6 cellular contexts compared by ENCODE assay signal in genomic region chr10:74014574-74014973, GRCh38. TPM values are rescaled to one million over a fixed set of nuclear protein-coding genes. Genes with fewer than 3 reads are reported as not detected.
DNase-seq lines count a peak whose midpoint lies in the region; FAIRE-seq and TF ChIP-seq lines count a peak whose summit lies in the region.
"Not testable (repeated sequence)": the region's sequence is repeated elsewhere in the genome, so short reads cannot be mapped to it uniquely, and the experiment has no call there.

No MANE protein-coding gene starts in this region.

- not testable (repeated sequence) for H2BK5ac ChIP-seq in H1 (ENCODE audit: low read depth, low read length); trophoblast cell (ENCODE audit: low read depth, low read length, poor library complexity)

- H2BK20ac ChIP-seq in H1 (ENCODE audit: low read length): not testable (repeated sequence)

- H3K79me1 ChIP-seq in H1 (ENCODE audit: low read depth, low read length); trophoblast cell (ENCODE audit: low read length): not testable (repeated sequence)

- not testable (repeated sequence) for H2BK120ac ChIP-seq in H1 (replicated peaks; ENCODE audit: low read depth, low read length); trophoblast cell (ENCODE audit: insufficient read depth, low read length, poor library complexity)

- H3K27me3 ChIP-seq in DOHH2 (ENCODE audit: control insufficient read depth, low read length); H1 (replicated peaks in 1 of 4; ENCODE audit: control insufficient read depth in 3 of 4, extremely low read depth in 1 of 4, insufficient read depth in 3 of 4, low read length in 3 of 4); trophoblast cell (ENCODE audit: insufficient read depth, low read length); subcutaneous abdominal adipose tissue (ENCODE audit: control insufficient read depth in 5 of 5, insufficient read depth in 4 of 5, low read length in 5 of 5): not testable (repeated sequence)

- H3K4me2 ChIP-seq in DOHH2 (ENCODE audit: low read length) (peak overlapping the region; percentile 83; the same call in 1 of the 2 replicates), OCI-LY7 (ENCODE audit: low read length) (peak overlapping the region; percentile 58)
- not testable (repeated sequence) for H3K4me2 ChIP-seq in H1 (ENCODE audit: insufficient read depth in 1 of 2, low read depth in 2 of 2, low read length in 2 of 2); trophoblast cell (ENCODE audit: low read length)

- H4K8ac ChIP-seq in H1 (ENCODE audit: extremely low read depth, insufficient read depth, low read length); trophoblast cell (ENCODE audit: low read depth, low read length): not testable (repeated sequence)

- H3K56ac ChIP-seq in H1 (replicated peaks; ENCODE audit: insufficient read length, low read depth, low read length): not testable (repeated sequence)

- H3K14ac ChIP-seq in H1 (ENCODE audit: insufficient read length); trophoblast cell (ENCODE audit: low read length): not testable (repeated sequence)

- not testable (repeated sequence) for H3K9me2 ChIP-seq in DOHH2 (replicated peaks; ENCODE audit: control insufficient read depth, low read length); OCI-LY7 (ENCODE audit: insufficient read depth, low read length)

- 94% methylated on average over 3 of the region's 3 CpGs; no CpG with 5 or more reads in 1 of the 2 experiments for WGBS in H1 (ENCODE audit: extremely low coverage in 1 of 2, insufficient coverage in 1 of 2, insufficient read length in 1 of 2, insufficient replicate concordance in 2 of 2, low coverage in 1 of 2, low lambda C conversion rate in 2 of 2, missing lambda C conversion rate in 1 of 2), 2 experiments
- no CpG with 5 or more reads among the region's 3 CpGs for WGBS in trophoblast cell (ENCODE audit: extremely low coverage, insufficient coverage, insufficient read length)

- FAIRE-seq in H1 (lab: Jason Lieb, UNC): not testable (repeated sequence)

- not testable (repeated sequence) for H3K36me3 ChIP-seq in DOHH2 (ENCODE audit: control insufficient read depth, low read length); OCI-LY7 (ENCODE audit: insufficient read depth, low read length); H1 (ENCODE audit: control insufficient read depth in 2 of 4, insufficient read depth in 4 of 4, low read length in 3 of 4); trophoblast cell (ENCODE audit: control insufficient read depth in 1 of 2, insufficient read depth in 2 of 2, low read length in 2 of 2); subcutaneous abdominal adipose tissue (ENCODE audit: control insufficient read depth in 5 of 5, insufficient read depth in 5 of 5, low read length in 5 of 5)

- not testable (repeated sequence) for H3K18ac ChIP-seq in H1 (ENCODE audit: extremely low read depth, low read length); trophoblast cell (ENCODE audit: low read length)

- H3K79me2 ChIP-seq in DOHH2 (ENCODE audit: control insufficient read depth, low read length) (peaks cover 87% of the 10 kb centered on the region), OCI-LY7 (ENCODE audit: insufficient read depth, low read depth, low read length) (peaks cover 44% of the 10 kb centered on the region), H1 (ENCODE audit: control insufficient read depth in 1 of 2, insufficient read depth in 2 of 2, low read length in 2 of 2) (peaks cover 7 to 97% of the 10 kb centered on the region in 2 experiments), trophoblast cell (ENCODE audit: control insufficient read depth, insufficient read depth, low read length, poor library complexity) (peaks cover 11% of the 10 kb centered on the region)

- TF ChIP-seq EP300 in H1 (IDR thresholded peaks at IDR 0.05; ENCODE audit: borderline replicate concordance in 1 of 2, low read depth in 2 of 2, low read length in 2 of 2): not testable (repeated sequence)

- CTCF ChIA-PET in OCI-LY7 (lab: Charles Lee; ENCODE audit: unreplicated experiment); H1 (lab: Charles Lee; ENCODE audit: partially characterized antibody): not testable (repeated sequence)

- H2BK12ac ChIP-seq in H1 (ENCODE audit: low read depth, low read length); trophoblast cell (ENCODE audit: low read length): not testable (repeated sequence)

- not testable (repeated sequence) for H2AK5ac ChIP-seq in H1 (ENCODE audit: low read depth, low read length); trophoblast cell (ENCODE audit: low read length)

- intact Hi-C loops in OCI-LY7 (cut with micrococcal nuclease; ENCODE audit: unreplicated experiment): loop anchor here (5.0 kb wide), 1 partner anchor 138 kb away; the partner anchor contains the start of genes ADK and AP3M1

- H2AFZ ChIP-seq in OCI-LY7 (ENCODE audit: low read length); H1 (ENCODE audit: low read length); trophoblast cell (ENCODE audit: insufficient read depth, low read length, poor library complexity): not testable (repeated sequence)

- peak; percentile 27 to 52; a peak in 2 of 3 replicates for TF ChIP-seq POLR2A in H1 (IDR thresholded peaks at IDR 0.05; ENCODE audit: control extremely low read depth in 1 of 2, low read depth in 2 of 2, low read length in 2 of 2)

- H3K23me2 ChIP-seq in H1 (ENCODE audit: low read depth, low read length): not testable (repeated sequence)

- peaks cover 39% of the 10 kb centered on the region for H3F3A ChIP-seq in DOHH2 (ENCODE audit: control insufficient read depth, insufficient read depth)

- not testable (repeated sequence) for DNase-seq in OCI-LY7 (ENCODE audit: low spot score); H1 (ENCODE audit: low read depth in 1 of 2, low spot score in 2 of 2); trophoblast cell

- not testable (repeated sequence) for H4K20me1 ChIP-seq in DOHH2 (ENCODE audit: control insufficient read depth, insufficient read depth, low read depth, low read length); OCI-LY7 (ENCODE audit: insufficient read depth, low read length); H1 (replicated peaks in 1 of 2; ENCODE audit: control insufficient read depth in 1 of 2, insufficient read depth in 2 of 2, low read length in 2 of 2)

- not testable (repeated sequence) for H4K91ac ChIP-seq in H1 (replicated peaks; ENCODE audit: insufficient read length, low read length); trophoblast cell (ENCODE audit: low read depth, low read length)

- not testable (repeated sequence) for TF ChIP-seq RAD21 in H1 (IDR thresholded peaks at IDR 0.05 in 1 of 2, conservative IDR thresholded peaks at IDR 0.05 in 1 of 2; ENCODE audit: low read depth in 2 of 2, low read length in 2 of 2)

- not testable (repeated sequence) for H4K5ac ChIP-seq in H1 (ENCODE audit: insufficient read length, low read depth, low read length)

- H3K27ac ChIP-seq in 22Rv1 (peak overlapping the region; percentile 45), OCI-LY7 (ENCODE audit: low read depth, low read length, poor library complexity, severe bottlenecking) (peak overlapping the region; percentile 10), subcutaneous abdominal adipose tissue (ENCODE audit: low read depth, low read length) (peak overlapping the region; percentile 30)
- H3K27ac ChIP-seq in DOHH2 (ENCODE audit: low read depth, low read length); H1 (ENCODE audit: low read depth, low read length); trophoblast cell (ENCODE audit: low read depth, low read length): not testable (repeated sequence)

- H3K23ac ChIP-seq in H1 (ENCODE audit: insufficient read length); trophoblast cell (ENCODE audit: low read length): not testable (repeated sequence)

- not testable (repeated sequence) for H4K12ac ChIP-seq in trophoblast cell (ENCODE audit: low read depth, low read length)

- not testable (repeated sequence) for H3K4me3 ChIP-seq in DOHH2 (ENCODE audit: low read length); OCI-LY7 (ENCODE audit: low read depth, low read length, poor library complexity, severe bottlenecking); H1 (ENCODE audit: extremely low read depth in 1 of 4, insufficient read depth in 2 of 4, low read depth in 3 of 4, low read length in 4 of 4); trophoblast cell (ENCODE audit: low read depth, low read length); subcutaneous abdominal adipose tissue (ENCODE audit: low read depth in 1 of 5, low read length in 5 of 5)

- not testable (repeated sequence) for TF ChIP-seq CTCF in 22Rv1 (IDR thresholded peaks at IDR 0.05); DOHH2 (IDR thresholded peaks at IDR 0.05; ENCODE audit: low read depth, low read length, poor library complexity, severe bottlenecking); OCI-LY7 (conservative IDR thresholded peaks at IDR 0.05; ENCODE audit: low read length); H1 (IDR thresholded peaks at IDR 0.05; ENCODE audit: control extremely low read depth in 1 of 3, insufficient read depth in 1 of 3, low read depth in 1 of 3, low read length in 3 of 3)

- H2BK15ac ChIP-seq in H1 (ENCODE audit: low read length): not testable (repeated sequence)

- H3K9ac ChIP-seq in H1 (replicated peaks in 1 of 4; ENCODE audit: extremely low read depth in 1 of 4, low read depth in 3 of 4, low read length in 3 of 4); trophoblast cell (ENCODE audit: low read length); subcutaneous abdominal adipose tissue (ENCODE audit: low read length in 5 of 5): not testable (repeated sequence)

- not testable (repeated sequence) for H3K9me3 ChIP-seq in DOHH2 (ENCODE audit: control insufficient read depth, insufficient read depth, low read length); OCI-LY7 (ENCODE audit: low read length); H1 (ENCODE audit: insufficient read depth in 2 of 2, low read depth in 1 of 2, low read length in 1 of 2); trophoblast cell (ENCODE audit: insufficient read depth, low read depth, low read length); subcutaneous abdominal adipose tissue (ENCODE audit: control insufficient read depth in 5 of 5, low read length in 5 of 5)

- H3K4me1 ChIP-seq in DOHH2 (ENCODE audit: control insufficient read depth, low read length): peaks cover 57% of the 10 kb centered on the region
- peaks cover 55% of the 10 kb centered on the region for H3K4me1 ChIP-seq in OCI-LY7 (ENCODE audit: insufficient read depth, low read length, poor library complexity, severe bottlenecking)
- not testable (repeated sequence) for H3K4me1 ChIP-seq in H1 (replicated peaks in 1 of 4; ENCODE audit: control insufficient read depth in 3 of 4, insufficient read depth in 4 of 4, low read length in 3 of 4); trophoblast cell (ENCODE audit: control insufficient read depth in 1 of 2, insufficient read depth in 2 of 2, low read length in 2 of 2)
- H3K4me1 ChIP-seq in subcutaneous abdominal adipose tissue (ENCODE audit: control insufficient read depth in 5 of 5, insufficient read depth in 5 of 5, low read length in 5 of 5): peaks cover 12 to 54% (median 47%) of the 10 kb centered on the region in 5 donors

- not testable (repeated sequence) for BruUV-seq in OCI-LY7 (replicated peaks; lab: Mats Ljungman, UMichigan)

- H3K4ac ChIP-seq in H1 (replicated peaks; ENCODE audit: insufficient read length, low read depth, low read length): not testable (repeated sequence)
- H3K4ac ChIP-seq in trophoblast cell (ENCODE audit: low read depth, low read length): peak overlapping the region; percentile 40

- POLR2A ChIA-PET in OCI-LY7 (lab: Charles Lee) (interaction anchor here (0.7 kb wide), 1 partner anchor 159 kb away, joined by 4 read pairs; no protein-coding TSS in a partner anchor), H1 (lab: Charles Lee; ENCODE audit: partially characterized antibody) (interaction anchor here (1.7 to 10.0 kb wide), 3 partner anchors 10 to 48 kb away, joined by 6 to 170 read pairs (median 18); partner anchors contain the start of gene VCL)

RNA-seq across cellular contexts. Expression of gene VCL, which starts 16.7 kb away (rescaled TPM):
- total RNA-seq in OCI-LY7 (2014; rRNA removed; shearing (Covaris generic)): 19.1 and 24.9 TPM in 2 replicates
- total RNA-seq in OCI-LY7 (2022): 55.5 and 64.5 TPM in 2 replicates
- total RNA-seq in H1 (2021; fragmentation: NEBNext Ultra II Directional; extraction: Animal tissue kit (Norgen Biotek cat#: 25700)): 361 and 377 TPM in 2 replicates
- 91.8 and 119 TPM in 2 replicates for polyA plus RNA-seq in H1 (2011; rRNA removed)
- 116 TPM for polyA plus RNA-seq in H1 (2011; cell fraction: cytosol; rRNA removed)
- polyA plus RNA-seq in H1 (2011; cell fraction: nucleus; rRNA removed): 183 TPM
- 169 to 191 TPM (median 182 TPM) in 4 replicates for polyA plus RNA-seq in H1 (2012, experiment 1 of 2)
- 19.7 TPM for polyA plus RNA-seq in H1 (2012, experiment 2 of 2)
- 282 TPM for polyA plus RNA-seq in H1 (2013, experiment 1 of 2)
- polyA plus RNA-seq in H1 (2013, experiment 2 of 2): 348 TPM
- 196 and 261 TPM in 2 replicates for polyA minus RNA-seq in H1 (2011; rRNA and poly(A)+ RNA removed)
- 193 TPM for polyA minus RNA-seq in H1 (2011; cell fraction: cytosol; rRNA and poly(A)+ RNA removed)
- 317 TPM for polyA minus RNA-seq in H1 (2011; cell fraction: nucleus; rRNA and poly(A)+ RNA removed)
- polyA plus RNA-seq in trophoblast cell (2013): 100 and 103 TPM in 2 replicates
